In the genomic region with DNA sequence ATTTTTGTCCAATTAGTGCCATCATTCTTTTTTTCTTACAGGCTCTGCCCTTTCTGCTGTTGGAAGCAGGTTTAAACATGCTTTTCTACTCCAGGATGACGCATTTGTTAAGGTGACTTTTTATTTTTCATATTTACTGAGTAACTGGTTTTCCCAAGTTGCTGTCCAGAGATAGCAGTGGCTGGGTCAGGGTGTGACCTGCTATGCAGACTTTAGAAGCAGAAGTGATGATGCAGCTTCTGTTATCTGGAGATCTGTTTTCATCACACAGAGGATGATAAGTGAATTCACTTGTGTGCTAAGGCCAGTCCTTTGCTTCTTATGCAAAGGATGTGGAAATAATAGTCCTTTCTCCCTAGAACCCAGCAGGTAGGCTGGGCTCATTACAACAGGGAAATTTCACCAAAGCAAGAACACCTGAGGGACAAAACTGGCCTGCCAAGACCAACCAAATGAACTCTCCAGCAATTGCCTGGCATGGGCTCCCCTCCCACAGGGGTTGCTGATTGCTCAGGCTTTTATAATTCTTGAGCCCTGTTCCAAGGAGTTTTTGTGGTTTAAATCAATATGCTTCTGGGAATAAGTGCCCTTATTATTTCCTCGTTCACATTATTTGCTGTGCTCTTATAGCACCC, we compare ENCODE assay signal across 12 cellular contexts.
DNase-seq lines count a peak whose midpoint lies in the region; TF ChIP-seq lines count a peak whose summit lies in the region.
"Had no signal": no experiment of that assay in that cellular context is flagged by ENCODE, and none has a peak within 500 bp of the region (broad histone marks: within the 10 kb centered on the region; RNA-seq: fewer than 3 reads in every experiment).

No MANE protein-coding gene starts in this region.

- no peaks in the 10 kb centered on the region for H4K20me1 ChIP-seq in KMS-11 (ENCODE audit: insufficient read depth)

- H3K27me3 ChIP-seq in KMS-11 (ENCODE audit: insufficient read depth, low read depth) (no peaks in the 10 kb centered on the region), iPS-15b (ENCODE audit: control insufficient read depth, insufficient read depth, low read length) (no peaks in the 10 kb centered on the region)
- H3K27me3 ChIP-seq: vagina had no signal

- peak; percentile 55 for DNase-seq in SKM-1 (lab: John Stamatoyannopoulos, UW; ENCODE audit: unreplicated experiment)
- no peak for DNase-seq in amygdala (lab: John Stamatoyannopoulos, UW)
- no peak for DNase-seq in AML-193 (lab: John Stamatoyannopoulos, UW)
- no peak for DNase-seq in SW 1271 (lab: John Stamatoyannopoulos, UW)
- no peak for DNase-seq in D341Med (ENCODE audit: low spot score)
- DNase-seq: activated CD4-positive, alpha-beta T cell treated with anti-CD3 and anti-CD28 coated beads, Interleukin-2, amount 50 U/mL, for 4 hours; islet precursor cell; Karpas-422 had no signal

- H3K79me2 ChIP-seq in KMS-11 (ENCODE audit: insufficient read depth, low read depth): no peaks in the 10 kb centered on the region

- H3K27ac ChIP-seq in 22Rv1 (peak overlapping the region; percentile 74), KMS-11 (no peak overlapping the region)
- H3K27ac ChIP-seq: vagina had no signal

- peaks cover 33% of the 10 kb centered on the region for H3K4me1 ChIP-seq in KMS-11 (ENCODE audit: low read depth, poor library complexity, severe bottlenecking)
- peaks cover 20% of the 10 kb centered on the region for H3K4me1 ChIP-seq in iPS-15b (ENCODE audit: control insufficient read depth, insufficient read depth, low read length)

- H3K36me3 ChIP-seq in KMS-11 (ENCODE audit: insufficient read depth) (no peaks in the 10 kb centered on the region), iPS-15b (ENCODE audit: control insufficient read depth, insufficient read depth, low read length) (no peaks in the 10 kb centered on the region)
- H3K36me3 ChIP-seq: vagina had no signal

- TF ChIP-seq CTCF in 22Rv1 (IDR thresholded peaks at IDR 0.05) (no peak), KMS-11 (conservative IDR thresholded peaks at IDR 0.05; ENCODE audit: low read depth, low read length) (no peak)

- peak overlapping the region; percentile 40; the same call in 1 of the 2 replicates for H3K4me2 ChIP-seq in KMS-11

- H3K9ac ChIP-seq in KMS-11 (no peak overlapping the region), iPS-15b (ENCODE audit: low read depth, low read length) (no peak overlapping the region)

- no peaks in the 10 kb centered on the region for H3K9me3 ChIP-seq in iPS-15b (ENCODE audit: control insufficient read depth, insufficient read depth, low read length)
- H3K9me3 ChIP-seq: vagina had no signal

- no peak overlapping the region for H3K4me3 ChIP-seq in KMS-11 (IDR thresholded peaks at IDR 0.05; ENCODE audit: insufficient read depth, low read depth, low read length)
- H3K4me3 ChIP-seq in iPS-15b (ENCODE audit: low read depth, low read length): peak overlapping the region; percentile 2
- H3K4me3 ChIP-seq: vagina had no signal

- H2AFZ ChIP-seq in KMS-11 (ENCODE audit: low read depth): peak overlapping the region; percentile 50; the same call in 1 of the 2 replicates
